1 cellular context compared by ENCODE assay signal in genomic region chr5:65482727-65483473, GRCh38.
A peak's percentile ranks its signal among the peaks of the same experiment; 100 is the strongest.
TF ChIP-seq lines count a peak whose summit lies in the region.

No MANE protein-coding gene starts in this region.

TF ChIP-seq in K562, 482 proteins besides CTCF, POLR2A, EP300 and RAD21 (continued from another document and continues in another):
- TF ChIP-seq ARID4B (CRISPR knock-in tag; IDR thresholded peaks at IDR 0.05) (no peak), ZNF644 (tag; IDR thresholded peaks at IDR 0.05; ENCODE audit: low read depth) (no peak), DACH1 (IDR thresholded peaks at IDR 0.05; ENCODE audit: partially characterized antibody) (no peak), SMAD2 (IDR thresholded peaks at IDR 0.05; ENCODE audit: low read depth, low read length) (no peak), ZNF263 (CRISPR knock-in tag; IDR thresholded peaks at IDR 0.05; ENCODE audit: borderline replicate concordance) (no peak), ZFP36 (IDR thresholded peaks at IDR 0.05; ENCODE audit: low read depth, low read length, partially characterized antibody) (no peak), FOXP1 (CRISPR knock-in tag; IDR thresholded peaks at IDR 0.05) (no peak), NR1H2 (CRISPR knock-in tag; IDR thresholded peaks at IDR 0.05) (no peak), NR4A1 (CRISPR knock-in tag; IDR thresholded peaks at IDR 0.05) (no peak), NR4A1 (tag; IDR thresholded peaks at IDR 0.05) (no peak), RUNX1 (IDR thresholded peaks at IDR 0.05; ENCODE audit: low read depth) (no peak), ADNP (tag; IDR thresholded peaks at IDR 0.05) (no peak), U2AF1 (optimal IDR thresholded peaks at IDR 0.05; ENCODE audit: low read depth, low read length) (no peak), GATA2 (CRISPR knock-in tag; IDR thresholded peaks at IDR 0.05) (no peak), SRSF3 (IDR thresholded peaks at IDR 0.05; ENCODE audit: insufficient read depth, low read length) (no peak), ZNF174 (CRISPR knock-in tag; IDR thresholded peaks at IDR 0.05) (no peak), BRD9 (IDR thresholded peaks at IDR 0.05; ENCODE audit: low read depth, partially characterized antibody) (no peak), MTF1 (CRISPR knock-in tag; IDR thresholded peaks at IDR 0.05; ENCODE audit: borderline replicate concordance) (no peak), EHMT2 (IDR thresholded peaks at IDR 0.05) (0 out of 2 replicates have a peak, but pooled peaks have one; percentile 19), STAT5A (IDR thresholded peaks at IDR 0.05; ENCODE audit: borderline replicate concordance, low read length) (no peak), MLX (CRISPR knock-in tag; conservative IDR thresholded peaks at IDR 0.05) (no peak), ARID2 (IDR thresholded peaks at IDR 0.05) (0 out of 2 replicates have a peak, but pooled peaks have one; percentile 19), ZNF384 (IDR thresholded peaks at IDR 0.05; ENCODE audit: low read depth, low read length) (peak; percentile 27; the same call in 1 of the 2 replicates), LEF1 (IDR thresholded peaks at IDR 0.05) (peak; percentile 77), ZNF274 (IDR thresholded peaks at IDR 0.05; ENCODE audit: borderline replicate concordance, low read depth, low read length) (no peak), CTCFL (IDR thresholded peaks at IDR 0.05; ENCODE audit: borderline replicate concordance, insufficient read depth, low read depth, low read length, poor library complexity, severe bottlenecking) (no peak), CBFA2T2 (conservative IDR thresholded peaks at IDR 0.05) (no peak), ARNT (IDR thresholded peaks at IDR 0.05) (peak in 1 of 2 experiments; percentile 18; a peak in 1 of 4 replicates), RREB1 (CRISPR knock-in tag; IDR thresholded peaks at IDR 0.05) (no peak), THRAP3 (IDR thresholded peaks at IDR 0.05; ENCODE audit: borderline replicate concordance) (no peak), NFXL1 (CRISPR knock-in tag; IDR thresholded peaks at IDR 0.05) (no peak)
- TF ChIP-seq, protein P1, sequence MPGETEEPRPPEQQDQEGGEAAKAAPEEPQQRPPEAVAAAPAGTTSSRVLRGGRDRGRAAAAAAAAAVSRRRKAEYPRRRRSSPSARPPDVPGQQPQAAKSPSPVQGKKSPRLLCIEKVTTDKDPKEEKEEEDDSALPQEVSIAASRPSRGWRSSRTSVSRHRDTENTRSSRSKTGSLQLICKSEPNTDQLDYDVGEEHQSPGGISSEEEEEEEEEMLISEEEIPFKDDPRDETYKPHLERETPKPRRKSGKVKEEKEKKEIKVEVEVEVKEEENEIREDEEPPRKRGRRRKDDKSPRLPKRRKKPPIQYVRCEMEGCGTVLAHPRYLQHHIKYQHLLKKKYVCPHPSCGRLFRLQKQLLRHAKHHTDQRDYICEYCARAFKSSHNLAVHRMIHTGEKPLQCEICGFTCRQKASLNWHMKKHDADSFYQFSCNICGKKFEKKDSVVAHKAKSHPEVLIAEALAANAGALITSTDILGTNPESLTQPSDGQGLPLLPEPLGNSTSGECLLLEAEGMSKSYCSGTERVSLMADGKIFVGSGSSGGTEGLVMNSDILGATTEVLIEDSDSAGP (CRISPR knock-in tag; IDR thresholded peaks at IDR 0.05), result no peak
- TF ChIP-seq, protein P2, sequence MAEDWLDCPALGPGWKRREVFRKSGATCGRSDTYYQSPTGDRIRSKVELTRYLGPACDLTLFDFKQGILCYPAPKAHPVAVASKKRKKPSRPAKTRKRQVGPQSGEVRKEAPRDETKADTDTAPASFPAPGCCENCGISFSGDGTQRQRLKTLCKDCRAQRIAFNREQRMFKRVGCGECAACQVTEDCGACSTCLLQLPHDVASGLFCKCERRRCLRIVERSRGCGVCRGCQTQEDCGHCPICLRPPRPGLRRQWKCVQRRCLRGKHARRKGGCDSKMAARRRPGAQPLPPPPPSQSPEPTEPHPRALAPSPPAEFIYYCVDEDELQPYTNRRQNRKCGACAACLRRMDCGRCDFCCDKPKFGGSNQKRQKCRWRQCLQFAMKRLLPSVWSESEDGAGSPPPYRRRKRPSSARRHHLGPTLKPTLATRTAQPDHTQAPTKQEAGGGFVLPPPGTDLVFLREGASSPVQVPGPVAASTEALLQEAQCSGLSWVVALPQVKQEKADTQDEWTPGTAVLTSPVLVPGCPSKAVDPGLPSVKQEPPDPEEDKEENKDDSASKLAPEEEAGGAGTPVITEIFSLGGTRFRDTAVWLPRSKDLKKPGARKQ (CRISPR knock-in tag; IDR thresholded peaks at IDR 0.05), result no peak
- TF ChIP-seq, protein P3, sequence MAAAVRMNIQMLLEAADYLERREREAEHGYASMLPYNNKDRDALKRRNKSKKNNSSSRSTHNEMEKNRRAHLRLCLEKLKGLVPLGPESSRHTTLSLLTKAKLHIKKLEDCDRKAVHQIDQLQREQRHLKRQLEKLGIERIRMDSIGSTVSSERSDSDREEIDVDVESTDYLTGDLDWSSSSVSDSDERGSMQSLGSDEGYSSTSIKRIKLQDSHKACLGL (CRISPR knock-in tag; IDR thresholded peaks at IDR 0.05; ENCODE audit: borderline replicate concordance, poor library complexity, severe bottlenecking), result no peak
